5 cellular contexts compared by ENCODE assay signal in genomic region chr3:33837182-33837581, GRCh38. TPM values are rescaled to one million over a fixed set of nuclear protein-coding genes. Genes with fewer than 3 reads are reported as not detected.
A peak's percentile ranks its signal among the peaks of the same experiment; 100 is the strongest.
DNase-seq lines count a peak whose midpoint lies in the region; ATAC-seq and TF ChIP-seq lines count a peak whose summit lies in the region.
"Not testable (repeated sequence)": the region's sequence is repeated elsewhere in the genome, so short reads cannot be mapped to it uniquely, and the experiment has no call there.

No MANE protein-coding gene starts in this region.

- TF ChIP-seq CTCF in C4-2B (conservative IDR thresholded peaks at IDR 0.05); mucosa of descending colon (IDR thresholded peaks at IDR 0.05): not testable (repeated sequence)

- H3K9me3 ChIP-seq in mucosa of descending colon: not testable (repeated sequence)

- H3K27ac ChIP-seq in C4-2B: peak overlapping the region; percentile 53

- DNase-seq in DMS53 treated with DMSO at 0.1 percent for 48 hours (lab: John Stamatoyannopoulos, UW; ENCODE audit: unreplicated experiment) (peak; percentile 50), NCI-H2029 (lab: John Stamatoyannopoulos, UW) (peak; percentile 61), NCI-H69 (lab: John Stamatoyannopoulos, UW) (peak; percentile 49)
- DNase-seq in mucosa of descending colon: not testable (repeated sequence)

- H3K4me1 ChIP-seq in mucosa of descending colon (ENCODE audit: low read depth): not testable (repeated sequence)

- H3K4me3 ChIP-seq in mucosa of descending colon: not testable (repeated sequence)

- ATAC-seq in mucosa of descending colon: peak; percentile 21

- intact Hi-C loops in mucosa of descending colon (cut with DNase I, micrococcal nuclease): not testable (repeated sequence)

- H3K36me3 ChIP-seq in mucosa of descending colon (ENCODE audit: low read depth): not testable (repeated sequence)

RNA-seq across cellular contexts. Expression of gene PDCD6IP, which starts 38.8 kb away (rescaled TPM):
- 100 to 1,000 TPM; 305 to 521 (median 428) TPM for total RNA-seq in mucosa of descending colon
